ENCODE assay signal across 8 cellular contexts in the genomic region with DNA sequence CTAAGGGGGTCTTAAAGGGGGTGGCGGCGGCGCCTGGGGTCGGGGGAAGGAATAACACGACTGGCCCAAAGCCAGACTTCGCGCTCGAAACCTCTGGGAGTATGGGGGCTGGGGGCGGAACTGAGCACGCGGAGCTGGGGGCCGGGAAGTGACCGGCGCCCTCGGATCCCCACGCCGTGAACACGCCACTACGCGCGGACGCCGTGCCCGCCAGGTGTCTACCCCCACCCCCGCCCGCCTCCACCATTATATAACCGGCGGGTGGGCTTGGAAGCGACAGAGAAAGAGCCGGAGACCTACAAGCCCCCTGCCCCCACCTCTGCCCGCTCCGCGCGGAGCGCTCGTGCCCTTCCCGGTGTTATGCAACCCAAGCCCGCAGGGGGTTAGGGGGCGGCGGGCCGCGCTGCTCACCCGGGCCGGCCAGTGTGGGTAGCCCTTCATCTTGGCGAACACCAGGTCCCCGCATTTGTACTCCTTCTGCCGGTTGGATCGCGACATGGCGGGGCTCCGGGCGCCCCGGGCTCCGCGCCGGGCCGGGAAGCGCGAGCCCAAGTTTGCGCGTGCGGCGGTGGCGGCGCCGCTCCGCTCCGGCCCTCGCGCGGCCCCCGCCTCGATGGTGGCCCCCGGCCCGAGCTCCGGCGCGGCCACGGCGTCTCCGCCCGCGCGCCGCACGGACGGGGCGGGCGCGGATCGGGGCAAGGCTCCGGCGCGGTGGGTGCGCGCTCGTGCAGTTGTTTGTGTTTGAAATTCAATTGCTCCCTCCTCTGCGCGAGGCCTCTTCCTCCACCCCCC. TPM values are rescaled to one million over a fixed set of nuclear protein-coding genes. Genes with fewer than 3 reads are reported as not detected.
DNase-seq lines count a peak whose midpoint lies in the region; ATAC-seq and TF ChIP-seq lines count a peak whose summit lies in the region.

Gene HDGF, minus strand, starts transcription at position 744 of the 792 bp plus-strand sequence. Its CDS starts 246 bp downstream, at position 498.

- peak within 1 kb of the TSS; percentile 100 for H3K27ac ChIP-seq in ACC112 (ENCODE audit: low read depth, low read length)

- DNase-seq in T-cell (peak in 17 of 34 experiments; percentile 10 to 50 (median 28)), choroid plexus epithelial cell (ENCODE audit: low read depth) (no peak), left colon (peak; percentile 43 to 63)
- DNase-seq in stimulated activated CD8-positive, alpha-beta memory T cell treated with anti-CD3 and anti-CD28 coated beads, Interleukin-12 subunit alpha, Interleukin-12 subunit beta, amount 100 ng/mL, for 4 hours (ENCODE audit: low read depth): peak; percentile 33

- CTCF ChIA-PET in T-cell (lab: Charles Lee): interaction anchor here in 1 of 2 donors (0.9 to 3.9 kb wide), 4 partner anchors 9 to 24 kb away, joined by 6 to 40 read pairs (median 12); partner anchors contain the start of genes ISG20L2, METTL25B, MRPL24 and PRCC

- peak within 1 kb of the TSS; percentile 91 to 93 (median 92) for H3K4me3 Mint-ChIP-seq in T-cell

- H3K4me1 Mint-ChIP-seq in T-cell: peaks cover 57 to 68% (median 63%) of the 10 kb centered on the region in 3 donors

- H2AFZ ChIP-seq in ACC112 (ENCODE audit: low read length, unreplicated experiment): peak within 1 kb of the TSS; percentile 84

- no peaks in the 10 kb centered on the region for H3K36me3 ChIP-seq in ACC112 (ENCODE audit: insufficient read depth, low read length)

- no peaks in the 10 kb centered on the region for H3K36me3 Mint-ChIP-seq in T-cell

- H3K27ac Mint-ChIP-seq in T-cell: peak within 1 kb of the TSS; percentile 97 to 98

- ATAC-seq in GM18520 (IDR thresholded peaks at IDR 0.05; ENCODE audit: unreplicated experiment): peak; percentile 10
- ATAC-seq in HG03159 (IDR thresholded peaks at IDR 0.05; ENCODE audit: unreplicated experiment): peak; percentile 26
- ATAC-seq in T-cell (replicated peaks in 1 of 4): peak; percentile 32 to 37 (median 34)
- ATAC-seq in left colon: no peak
- ATAC-seq in GM18861 (IDR thresholded peaks at IDR 0.05; ENCODE audit: unreplicated experiment): no peak

- peaks cover 39% of the 10 kb centered on the region for H3K4me1 ChIP-seq in ACC112 (ENCODE audit: control insufficient read depth, insufficient read depth, low read length, unreplicated experiment)

- H3K27me3 ChIP-seq in ACC112 (ENCODE audit: insufficient read depth, low read length): no peaks in the 10 kb centered on the region

- intact Hi-C loops in left colon (cut with DNase I, micrococcal nuclease): no loop called here

- H3K9me3 Mint-ChIP-seq in T-cell: no peaks in the 10 kb centered on the region

- H3K27me3 Mint-ChIP-seq in T-cell: no peaks in the 10 kb centered on the region

- H3K4me3 ChIP-seq in ACC112 (ENCODE audit: low read depth, low read length): peak within 1 kb of the TSS; percentile 99
- H3K4me3 ChIP-seq in choroid plexus epithelial cell (ENCODE audit: low read depth, low read length): peak within 1 kb of the TSS; percentile 95

- peaks cover 66% of the 10 kb centered on the region for H3K79me2 ChIP-seq in ACC112 (ENCODE audit: control insufficient read depth, insufficient read depth, low read length, unreplicated experiment)

- no peak for TF ChIP-seq CTCF in choroid plexus epithelial cell (conservative IDR thresholded peaks at IDR 0.05; ENCODE audit: low read depth, low read length)

- POLR2A ChIA-PET in T-cell (lab: Charles Lee): interaction anchor here (0.6 to 1.8 kb wide), 4 partner anchors 10 to 41 kb away, joined by 3 to 17 read pairs (median 6); partner anchors contain the start of genes ISG20L2 (in 1 of the 2), METTL25B (in 1 of the 2) and MRPL24 (in 1 of the 2)

RNA-seq across cellular contexts. Expression of gene HDGF, which starts in this region (rescaled TPM):
- total RNA-seq in T-cell (100 to 1,000 TPM in 2 of 5 donors, 10 to 100 TPM in 3; 72.9 to 108 (median 90.3) TPM), left colon (100 to 1,000 TPM; 198 to 243 TPM)

Comparison
In these comparisons a context has a peak if more than half of its experiments do, and no peak if none do; other contexts are left out.
1. ATAC-seq: peak in GM18520 (single experiment), HG03159 (single experiment) and T-cell (4 of 4); none in left colon (single experiment) and GM18861 (single experiment).